ENCODE assay signal across 1 cellular context in genomic region chr1:197146108-197147095, GRCh38.
TF ChIP-seq lines count a peak whose summit lies in the region.

Gene ASPM (minus strand): TSS chr1:197146669. CDS start chr1:197146437, 232 bp downstream.

TF ChIP-seq in HepG2, 621 proteins besides CTCF, POLR2A, EP300 and RAD21 (continued from another document and continues in another):
- no peak for TF ChIP-seq RERE (CRISPR knock-in tag; IDR thresholded peaks at IDR 0.05; ENCODE audit: low read depth)
- no peak for TF ChIP-seq SMARCC2 (IDR thresholded peaks at IDR 0.05)
- no peak for TF ChIP-seq KDM1A (CRISPR knock-in tag; IDR thresholded peaks at IDR 0.05)
- TF ChIP-seq ZNF777 (CRISPR knock-in tag; IDR thresholded peaks at IDR 0.05) = no peak
- peak; percentile 76 for TF ChIP-seq PHF8 (CRISPR knock-in tag; IDR thresholded peaks at IDR 0.05)
- no peak for TF ChIP-seq ZNF234 (CRISPR knock-in tag; conservative IDR thresholded peaks at IDR 0.05)
- no peak for TF ChIP-seq ZNF609 (CRISPR knock-in tag; IDR thresholded peaks at IDR 0.05; ENCODE audit: borderline replicate concordance)
- peak; percentile 98 for TF ChIP-seq REL (CRISPR knock-in tag; conservative IDR thresholded peaks at IDR 0.05)
- TF ChIP-seq ZNF7 (CRISPR knock-in tag; IDR thresholded peaks at IDR 0.05) = no peak
- TF ChIP-seq ZNF674 (CRISPR knock-in tag; IDR thresholded peaks at IDR 0.05; ENCODE audit: low read depth) = no peak
- TF ChIP-seq LCORL (IDR thresholded peaks at IDR 0.05) = no peak
- TF ChIP-seq LCORL (CRISPR knock-in tag; IDR thresholded peaks at IDR 0.05) = 0 out of 2 replicates have a peak, but pooled peaks have one; percentile 39
- TF ChIP-seq GABPA (IDR thresholded peaks at IDR 0.05; ENCODE audit: low read depth, low read length) = no peak
- peak; percentile 26; the same call in 1 of the 2 replicates for TF ChIP-seq GABPA (CRISPR knock-in tag; IDR thresholded peaks at IDR 0.05; ENCODE audit: low read depth)
- TF ChIP-seq ZNF232 (CRISPR knock-in tag; IDR thresholded peaks at IDR 0.05; ENCODE audit: borderline replicate concordance) = no peak; the same call in 1 of the 2 replicates
- no peak for TF ChIP-seq FOXO4 (CRISPR knock-in tag; conservative IDR thresholded peaks at IDR 0.05)
- no peak for TF ChIP-seq ZNF333 (CRISPR knock-in tag; IDR thresholded peaks at IDR 0.05; ENCODE audit: borderline replicate concordance)
- 0 out of 2 replicates have a peak, but pooled peaks have one; percentile 17 for TF ChIP-seq TARDBP (CRISPR knock-in tag; IDR thresholded peaks at IDR 0.05)
- TF ChIP-seq ZBTB37 (CRISPR knock-in tag; IDR thresholded peaks at IDR 0.05) = no peak
- TF ChIP-seq KLF11 (CRISPR knock-in tag; IDR thresholded peaks at IDR 0.05) = no peak
- TF ChIP-seq RNF219 (CRISPR knock-in tag; IDR thresholded peaks at IDR 0.05) = no peak
- TF ChIP-seq PREB (CRISPR knock-in tag; IDR thresholded peaks at IDR 0.05) = no peak
- TF ChIP-seq ZNF20 (CRISPR knock-in tag; IDR thresholded peaks at IDR 0.05) = no peak
- TF ChIP-seq ZSCAN31 (CRISPR knock-in tag; IDR thresholded peaks at IDR 0.05; ENCODE audit: low read depth) = no peak
- TF ChIP-seq POGK (CRISPR knock-in tag; conservative IDR thresholded peaks at IDR 0.05) = peak; percentile 73
- no peak for TF ChIP-seq ISX (CRISPR knock-in tag; conservative IDR thresholded peaks at IDR 0.05)
- no peak for TF ChIP-seq HNF4G (IDR thresholded peaks at IDR 0.05; ENCODE audit: borderline replicate concordance, low read depth, low read length)
- TF ChIP-seq HNF4G (CRISPR knock-in tag; IDR thresholded peaks at IDR 0.05; ENCODE audit: borderline replicate concordance, low read depth) = no peak
- TF ChIP-seq ZNF629 (CRISPR knock-in tag; conservative IDR thresholded peaks at IDR 0.05) = no peak
- no peak for TF ChIP-seq ZZZ3 (CRISPR knock-in tag; IDR thresholded peaks at IDR 0.05; ENCODE audit: borderline replicate concordance)
- TF ChIP-seq, protein P1, sequence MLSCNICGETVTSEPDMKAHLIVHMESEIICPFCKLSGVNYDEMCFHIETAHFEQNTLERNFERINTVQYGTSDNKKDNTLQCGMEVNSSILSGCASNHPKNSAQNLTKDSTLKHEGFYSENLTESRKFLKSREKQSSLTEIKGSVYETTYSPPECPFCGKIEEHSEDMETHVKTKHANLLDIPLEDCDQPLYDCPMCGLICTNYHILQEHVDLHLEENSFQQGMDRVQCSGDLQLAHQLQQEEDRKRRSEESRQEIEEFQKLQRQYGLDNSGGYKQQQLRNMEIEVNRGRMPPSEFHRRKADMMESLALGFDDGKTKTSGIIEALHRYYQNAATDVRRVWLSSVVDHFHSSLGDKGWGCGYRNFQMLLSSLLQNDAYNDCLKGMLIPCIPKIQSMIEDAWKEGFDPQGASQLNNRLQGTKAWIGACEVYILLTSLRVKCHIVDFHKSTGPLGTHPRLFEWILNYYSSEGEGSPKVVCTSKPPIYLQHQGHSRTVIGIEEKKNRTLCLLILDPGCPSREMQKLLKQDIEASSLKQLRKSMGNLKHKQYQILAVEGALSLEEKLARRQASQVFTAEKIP (CRISPR knock-in tag; IDR thresholded peaks at IDR 0.05; ENCODE audit: borderline replicate concordance) = no peak
- peak; percentile 92 for TF ChIP-seq ZNF253 (CRISPR knock-in tag; IDR thresholded peaks at IDR 0.05; ENCODE audit: borderline replicate concordance)
- no peak for TF ChIP-seq ZNF160 (CRISPR knock-in tag; IDR thresholded peaks at IDR 0.05)
- TF ChIP-seq, protein P2, sequence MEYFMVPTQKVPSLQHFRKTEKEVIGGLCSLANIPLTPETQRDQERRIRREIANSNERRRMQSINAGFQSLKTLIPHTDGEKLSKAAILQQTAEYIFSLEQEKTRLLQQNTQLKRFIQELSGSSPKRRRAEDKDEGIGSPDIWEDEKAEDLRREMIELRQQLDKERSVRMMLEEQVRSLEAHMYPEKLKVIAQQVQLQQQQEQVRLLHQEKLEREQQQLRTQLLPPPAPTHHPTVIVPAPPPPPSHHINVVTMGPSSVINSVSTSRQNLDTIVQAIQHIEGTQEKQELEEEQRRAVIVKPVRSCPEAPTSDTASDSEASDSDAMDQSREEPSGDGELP (IDR thresholded peaks at IDR 0.05; ENCODE audit: borderline replicate concordance, low read depth) = no peak
- TF ChIP-seq HDAC2 (CRISPR knock-in tag; IDR thresholded peaks at IDR 0.05) = peak; percentile 30; the same call in 1 of the 2 replicates
- no peak for TF ChIP-seq ZNF383 (CRISPR knock-in tag; IDR thresholded peaks at IDR 0.05; ENCODE audit: borderline replicate concordance)
- no peak for TF ChIP-seq JARID2 (CRISPR knock-in tag; IDR thresholded peaks at IDR 0.05; ENCODE audit: insufficient replicate concordance)
- no peak for TF ChIP-seq KLF9 (CRISPR knock-in tag; IDR thresholded peaks at IDR 0.05; ENCODE audit: low read depth)
- peak; percentile 75 for TF ChIP-seq YEATS4 (CRISPR knock-in tag; IDR thresholded peaks at IDR 0.05; ENCODE audit: borderline replicate concordance)
- peak; percentile 97 for TF ChIP-seq NFYB (CRISPR knock-in tag; IDR thresholded peaks at IDR 0.05)
- TF ChIP-seq, protein P3, sequence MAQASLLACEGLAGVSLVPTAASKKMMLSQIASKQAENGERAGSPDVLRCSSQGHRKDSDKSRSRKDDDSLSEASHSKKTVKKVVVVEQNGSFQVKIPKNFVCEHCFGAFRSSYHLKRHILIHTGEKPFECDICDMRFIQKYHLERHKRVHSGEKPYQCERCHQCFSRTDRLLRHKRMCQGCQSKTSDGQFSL (CRISPR knock-in tag; IDR thresholded peaks at IDR 0.05) = no peak
